In the genomic region with DNA sequence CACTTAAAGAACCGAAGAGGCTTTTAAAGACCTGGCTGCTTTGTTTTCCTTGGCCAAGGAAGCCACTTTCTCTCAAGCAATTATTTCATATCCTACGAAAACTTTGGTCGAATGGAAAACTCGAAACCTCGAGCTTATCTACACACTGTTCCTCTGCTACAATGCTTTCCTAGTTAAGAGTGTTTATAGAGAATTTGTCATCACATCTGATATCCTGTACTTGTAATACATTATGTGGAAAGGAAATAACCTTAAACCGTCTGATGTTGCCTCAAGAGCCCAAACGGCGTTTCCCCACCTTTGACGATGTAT, we compare ENCODE assay signal across 1 cellular context.
TF ChIP-seq lines count a peak whose summit lies in the region.

No MANE protein-coding gene starts in this region.

TF ChIP-seq in GM23338, 12 proteins besides CTCF, POLR2A, EP300 and RAD21 (continued from another document):
- TF ChIP-seq, protein P1, sequence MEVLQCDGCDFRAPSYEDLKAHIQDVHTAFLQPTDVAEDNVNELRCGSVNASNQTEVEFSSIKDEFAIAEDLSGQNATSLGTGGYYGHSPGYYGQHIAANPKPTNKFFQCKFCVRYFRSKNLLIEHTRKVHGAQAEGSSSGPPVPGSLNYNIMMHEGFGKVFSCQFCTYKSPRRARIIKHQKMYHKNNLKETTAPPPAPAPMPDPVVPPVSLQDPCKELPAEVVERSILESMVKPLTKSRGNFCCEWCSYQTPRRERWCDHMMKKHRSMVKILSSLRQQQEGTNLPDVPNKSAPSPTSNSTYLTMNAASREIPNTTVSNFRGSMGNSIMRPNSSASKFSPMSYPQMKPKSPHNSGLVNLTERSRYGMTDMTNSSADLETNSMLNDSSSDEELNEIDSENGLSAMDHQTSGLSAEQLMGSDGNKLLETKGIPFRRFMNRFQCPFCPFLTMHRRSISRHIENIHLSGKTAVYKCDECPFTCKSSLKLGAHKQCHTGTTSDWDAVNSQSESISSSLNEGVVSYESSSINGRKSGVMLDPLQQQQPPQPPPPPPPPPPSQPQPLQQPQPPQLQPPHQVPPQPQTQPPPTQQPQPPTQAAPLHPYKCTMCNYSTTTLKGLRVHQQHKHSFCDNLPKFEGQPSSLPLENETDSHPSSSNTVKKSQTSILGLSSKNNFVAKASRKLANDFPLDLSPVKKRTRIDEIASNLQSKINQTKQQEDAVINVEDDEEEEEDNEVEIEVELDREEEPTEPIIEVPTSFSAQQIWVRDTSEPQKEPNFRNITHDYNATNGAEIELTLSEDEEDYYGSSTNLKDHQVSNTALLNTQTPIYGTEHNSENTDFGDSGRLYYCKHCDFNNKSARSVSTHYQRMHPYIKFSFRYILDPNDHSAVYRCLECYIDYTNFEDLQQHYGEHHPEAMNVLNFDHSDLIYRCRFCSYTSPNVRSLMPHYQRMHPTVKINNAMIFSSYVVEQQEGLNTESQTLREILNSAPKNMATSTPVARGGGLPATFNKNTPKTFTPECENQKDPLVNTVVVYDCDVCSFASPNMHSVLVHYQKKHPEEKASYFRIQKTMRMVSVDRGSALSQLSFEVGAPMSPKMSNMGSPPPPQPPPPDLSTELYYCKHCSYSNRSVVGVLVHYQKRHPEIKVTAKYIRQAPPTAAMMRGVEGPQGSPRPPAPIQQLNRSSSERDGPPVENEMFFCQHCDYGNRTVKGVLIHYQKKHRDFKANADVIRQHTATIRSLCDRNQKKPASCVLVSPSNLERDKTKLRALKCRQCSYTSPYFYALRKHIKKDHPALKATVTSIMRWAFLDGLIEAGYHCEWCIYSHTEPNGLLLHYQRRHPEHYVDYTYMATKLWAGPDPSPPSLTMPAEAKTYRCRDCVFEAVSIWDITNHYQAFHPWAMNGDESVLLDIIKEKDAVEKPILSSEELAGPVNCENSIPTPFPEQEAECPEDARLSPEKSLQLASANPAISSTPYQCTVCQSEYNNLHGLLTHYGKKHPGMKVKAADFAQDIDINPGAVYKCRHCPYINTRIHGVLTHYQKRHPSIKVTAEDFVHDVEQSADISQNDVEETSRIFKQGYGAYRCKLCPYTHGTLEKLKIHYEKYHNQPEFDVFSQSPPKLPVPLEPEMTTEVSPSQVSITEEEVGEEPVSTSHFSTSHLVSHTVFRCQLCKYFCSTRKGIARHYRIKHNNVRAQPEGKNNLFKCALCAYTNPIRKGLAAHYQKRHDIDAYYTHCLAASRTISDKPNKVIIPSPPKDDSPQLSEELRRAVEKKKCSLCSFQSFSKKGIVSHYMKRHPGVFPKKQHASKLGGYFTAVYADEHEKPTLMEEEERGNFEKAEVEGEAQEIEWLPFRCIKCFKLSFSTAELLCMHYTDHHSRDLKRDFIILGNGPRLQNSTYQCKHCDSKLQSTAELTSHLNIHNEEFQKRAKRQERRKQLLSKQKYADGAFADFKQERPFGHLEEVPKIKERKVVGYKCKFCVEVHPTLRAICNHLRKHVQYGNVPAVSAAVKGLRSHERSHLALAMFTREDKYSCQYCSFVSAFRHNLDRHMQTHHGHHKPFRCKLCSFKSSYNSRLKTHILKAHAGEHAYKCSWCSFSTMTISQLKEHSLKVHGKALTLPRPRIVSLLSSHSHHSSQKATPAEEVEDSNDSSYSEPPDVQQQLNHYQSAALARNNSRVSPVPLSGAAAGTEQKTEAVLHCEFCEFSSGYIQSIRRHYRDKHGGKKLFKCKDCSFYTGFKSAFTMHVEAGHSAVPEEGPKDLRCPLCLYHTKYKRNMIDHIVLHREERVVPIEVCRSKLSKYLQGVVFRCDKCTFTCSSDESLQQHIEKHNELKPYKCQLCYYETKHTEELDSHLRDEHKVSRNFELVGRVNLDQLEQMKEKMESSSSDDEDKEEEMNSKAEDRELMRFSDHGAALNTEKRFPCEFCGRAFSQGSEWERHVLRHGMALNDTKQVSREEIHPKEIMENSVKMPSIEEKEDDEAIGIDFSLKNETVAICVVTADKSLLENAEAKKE (CRISPR knock-in tag; IDR thresholded peaks at IDR 0.05): no peak
- TF ChIP-seq ZNF114 (CRISPR knock-in tag; IDR thresholded peaks at IDR 0.05): no peak
TF ChIP-seq in GM23338: peak in this region for 0.
